Comparison of ENCODE assay signal across 9 cellular contexts in genomic region chr2:24082787-24083566, GRCh38. TPM values are rescaled to one million over a fixed set of nuclear protein-coding genes. Genes with fewer than 3 reads are reported as not detected.
A peak's percentile ranks its signal among the peaks of the same experiment; 100 is the strongest.
DNase-seq lines count a peak whose midpoint lies in the region; ATAC-seq and TF ChIP-seq lines count a peak whose summit lies in the region.
"Had no signal": no experiment of that assay in that cellular context is flagged by ENCODE, and none has a peak within 500 bp of the region (broad histone marks: within the 10 kb centered on the region; RNA-seq: fewer than 3 reads in every experiment).

No MANE protein-coding gene starts in this region.

- no peaks in the 10 kb centered on the region for H3K9me3 Mint-ChIP-seq in T-helper 2 cell treated with Interferon-gamma antibody and Interleukin-4, amounts not matched to agents 5 μg/mL and 100 μg/mL, for 36 hours
- no peaks in the 10 kb centered on the region for H3K9me3 Mint-ChIP-seq in activated naive CD8-positive, alpha-beta T cell treated with anti-CD3 and anti-CD28 coated beads, Interleukin-2, amount 50 U/mL, for 24 hours

- H3K4me3 ChIP-seq in iPS-20b (ENCODE audit: low read length) (peak overlapping the region; percentile 94), stomach (peak overlapping the region; percentile 54 to 61 (median 56))

- 80 to 86% (median 84%) methylated on average over 8 of the region's 8 CpGs for WGBS in stomach, 5 donors

- no peak overlapping the region for H3K27ac Mint-ChIP-seq in T-helper 2 cell treated with Interferon-gamma antibody and Interleukin-4, amounts not matched to agents 5 μg/mL and 100 μg/mL, for 36 hours
- H3K27ac Mint-ChIP-seq in activated naive CD8-positive, alpha-beta T cell treated with anti-CD3 and anti-CD28 coated beads, Interleukin-2, amount 50 U/mL, for 24 hours = peak overlapping the region; percentile 80

- TF ChIP-seq EP300 in stomach (IDR thresholded peaks at IDR 0.05) = no peak

- H3K27me3 Mint-ChIP-seq in T-helper 2 cell treated with Interferon-gamma antibody and Interleukin-4, amounts not matched to agents 5 μg/mL and 100 μg/mL, for 36 hours (ENCODE audit: low read depth) = no peaks in the 10 kb centered on the region
- no peaks in the 10 kb centered on the region for H3K27me3 Mint-ChIP-seq in activated naive CD8-positive, alpha-beta T cell treated with anti-CD3 and anti-CD28 coated beads, Interleukin-2, amount 50 U/mL, for 24 hours

- H3K36me3 Mint-ChIP-seq in T-helper 2 cell treated with Interferon-gamma antibody and Interleukin-4, amounts not matched to agents 5 μg/mL and 100 μg/mL, for 36 hours (ENCODE audit: low read depth) = peaks cover 3% of the 10 kb centered on the region
- H3K36me3 Mint-ChIP-seq in activated naive CD8-positive, alpha-beta T cell treated with anti-CD3 and anti-CD28 coated beads, Interleukin-2, amount 50 U/mL, for 24 hours (ENCODE audit: low read depth) = no peaks in the 10 kb centered on the region

- peak overlapping the region; percentile 86 for H3K4me3 Mint-ChIP-seq in T-helper 2 cell treated with Interferon-gamma antibody and Interleukin-4, amounts not matched to agents 5 μg/mL and 100 μg/mL, for 36 hours
- H3K4me3 Mint-ChIP-seq in activated naive CD8-positive, alpha-beta T cell treated with anti-CD3 and anti-CD28 coated beads, Interleukin-2, amount 50 U/mL, for 24 hours = peak overlapping the region; percentile 84

- peak overlapping the region; percentile 93 for H3K9ac ChIP-seq in iPS-20b (ENCODE audit: low read depth, low read length)

- H3K9me3 ChIP-seq in iPS-20b (ENCODE audit: insufficient read depth, low read depth, low read length) (no peaks in the 10 kb centered on the region), stomach (no peaks in the 10 kb centered on the region)

- peaks cover 10% of the 10 kb centered on the region for H3K4me1 Mint-ChIP-seq in T-helper 2 cell treated with Interferon-gamma antibody and Interleukin-4, amounts not matched to agents 5 μg/mL and 100 μg/mL, for 36 hours (ENCODE audit: low read depth)
- H3K4me1 Mint-ChIP-seq in activated naive CD8-positive, alpha-beta T cell treated with anti-CD3 and anti-CD28 coated beads, Interleukin-2, amount 50 U/mL, for 24 hours = peaks cover 19% of the 10 kb centered on the region

- no peak for TF ChIP-seq POLR2A in stomach (IDR thresholded peaks at IDR 0.05)

- H3K36me3 ChIP-seq in iPS-20b (ENCODE audit: insufficient read depth, low read depth, low read length) (peaks cover 39% of the 10 kb centered on the region), stomach (peaks cover 0 to 50% (median 47%) of the 10 kb centered on the region in 4 donors)

- intact Hi-C loops in stomach (cut with DNase I; ENCODE audit: low total_unique reads) = loop anchor here (10.0 kb wide), 1 partner anchor 258 kb away; no protein-coding TSS in a partner anchor

- H3K27ac ChIP-seq in iPS-20b (ENCODE audit: low read length) = peak overlapping the region; percentile 75
- H3K27ac ChIP-seq in stomach = peak overlapping the region; percentile 88 to 94 (median 91)

- no peak for DNase-seq in T-helper 2 cell treated with Interferon-gamma antibody and Interleukin-4, amounts not matched to agents 5 μg/mL and 100 μg/mL, for 36 hours (ENCODE audit: low spot score)
- no peak for DNase-seq in T-helper 2 cell
- no peak for DNase-seq in activated naive CD8-positive, alpha-beta T cell treated with anti-CD3 and anti-CD28 coated beads, Interleukin-2, amount 50 U/mL, for 24 hours
- DNase-seq in stomach = no peak
- no peak for DNase-seq in GOT3 (lab: John Stamatoyannopoulos, UW)
- no peak for DNase-seq in DMS 273 treated with DMSO at 0.1 percent for 48 hours (lab: John Stamatoyannopoulos, UW)
- no peak for DNase-seq in stimulated activated naive CD4-positive, alpha-beta T cell (lab: John Stamatoyannopoulos, UW)
- DNase-seq: hippocampal formation had no signal

- ATAC-seq in activated naive CD8-positive, alpha-beta T cell treated with anti-CD3 and anti-CD28 coated beads, Interleukin-2, amount 50 U/mL, for 24 hours = no peak

- H3K4me1 ChIP-seq in iPS-20b (ENCODE audit: insufficient read depth, low read length) (0 out of 2 replicates have a peak, but pooled peaks cover 4% of the 10 kb centered on the region), stomach (peaks cover 9 to 31% (median 27%) of the 10 kb centered on the region in 4 donors)

- no peak for TF ChIP-seq CTCF in stomach (IDR thresholded peaks at IDR 0.05)

- no peaks in the 10 kb centered on the region for H3K27me3 ChIP-seq in iPS-20b (ENCODE audit: insufficient read depth, low read length)
- no peaks in the 10 kb centered on the region for H3K27me3 ChIP-seq in stomach

RNA-seq across cellular contexts. Expression of gene TP53I3, which starts 1.7 kb away (rescaled TPM):
- total RNA-seq in stomach = 100 to 1,000 TPM in 1 of 5 donors, 10 to 100 TPM in 3, 1 to 10 TPM in 1; 9.3 to 103 (median 38.7) TPM
- 10 to 100 TPM; 23.7 to 66.6 (median 47.0) TPM for polyA plus RNA-seq in stomach

RNA-seq across cellular contexts. Expression of gene SF3B6, which starts 6.9 kb away (rescaled TPM):
- total RNA-seq in stomach = 100 to 1,000 TPM in 1 of 5 donors, 10 to 100 TPM in 4; 18.8 to 121 (median 40.7) TPM
- polyA plus RNA-seq in stomach = 100 to 1,000 TPM; 125 to 139 (median 126) TPM

RNA-seq across cellular contexts. Expression of gene FKBP1B, which starts 33.4 kb away (rescaled TPM):
- total RNA-seq in stomach = 10 to 100 TPM in 1 of 5 donors, 1 to 10 TPM in 3, not detected in 1; 1.3 to 13.6 (median 7.3) TPM
- 10 to 100 TPM; 21.1 to 34.3 (median 30.4) TPM for polyA plus RNA-seq in stomach

RNA-seq across cellular contexts. Expression of gene WDCP, which starts 35.8 kb away (rescaled TPM):
- total RNA-seq in stomach = 10 to 100 TPM in 1 of 5 donors, 1 to 10 TPM in 4; 1.2 to 25.9 (median 4.9) TPM
- polyA plus RNA-seq in stomach = 1 to 10 TPM; 1.5 to 2.0 (median 1.8) TPM

RNA-seq across cellular contexts. Expression of gene PFN4, which starts 40.2 kb away (rescaled TPM):
- total RNA-seq in stomach = 1 to 10 TPM in 1 of 5 donors, not detected in 4; 1.8 TPM
- polyA plus RNA-seq in stomach = under 1 TPM in 2 of 3 donors, not detected in 1; 0.48 to 0.56 TPM
